ENCODE assay signal across 19 cellular contexts in genomic region chr3:130755666-130756065, GRCh38.
"Had no signal": no experiment of that assay in that cellular context is flagged by ENCODE, and none has a peak within 500 bp of the region (broad histone marks: within the 10 kb centered on the region; RNA-seq: fewer than 3 reads in every experiment).

No MANE protein-coding gene starts in this region.

- ATAC-seq: activated naive CD8-positive, alpha-beta T cell treated with anti-CD3 and anti-CD28 coated beads, Interleukin-2, amount 50 U/mL, for 24 hours; activated T-helper 17 cell treated with anti-CD3 and anti-CD28 coated beads, Interleukin-2, amount 50 U/mL, for 72 hours; effector memory CD8-positive, alpha-beta T cell; lower lobe of right lung; pancreas had no signal

- H3K4me3 ChIP-seq: lower lobe of right lung, pancreas, stomach, thoracic aorta had no signal

- H3K27me3 ChIP-seq: pancreas, stomach had no signal

- H3K36me3 ChIP-seq: lower lobe of right lung, pancreas, stomach, thoracic aorta had no signal

- H3K4me1 Mint-ChIP-seq: activated naive CD8-positive, alpha-beta T cell treated with anti-CD3 and anti-CD28 coated beads, Interleukin-2, amount 50 U/mL, for 24 hours; activated T-helper 17 cell treated with anti-CD3 and anti-CD28 coated beads, Interleukin-2, amount 50 U/mL, for 72 hours; mesothelial cell of epicardium had no signal

- H3K27ac Mint-ChIP-seq: activated naive CD4-positive, alpha-beta T cell treated with anti-CD3 and anti-CD28 coated beads for 36 hours; activated naive CD8-positive, alpha-beta T cell treated with anti-CD3 and anti-CD28 coated beads, Interleukin-2, amount 50 U/mL, for 24 hours; activated T-helper 17 cell treated with anti-CD3 and anti-CD28 coated beads, Interleukin-2, amount 50 U/mL, for 72 hours; effector memory CD8-positive, alpha-beta T cell; mesothelial cell of epicardium had no signal

- DNase-seq: activated CD4-positive, CD25-positive, alpha-beta regulatory T cell treated with anti-CD3 and anti-CD28 coated beads, Interleukin-2, amount 50 U/mL, for 72 hours; activated naive CD4-positive, alpha-beta T cell treated with anti-CD3 and anti-CD28 coated beads for 36 hours; activated naive CD8-positive, alpha-beta T cell treated with anti-CD3 and anti-CD28 coated beads, Interleukin-2, amount 50 U/mL, for 24 hours; activated T-cell treated with anti-CD3 and anti-CD28 coated beads for 4 hours; aorta; dermis blood vessel endothelial cell; effector memory CD8-positive, alpha-beta T cell; erythroblast; kidney glomerular epithelial cell; lower lobe of right lung; pancreas; stimulated activated CD4-positive, alpha-beta T cell treated with anti-CD3 and anti-CD28 coated beads, Interleukin-12 subunit alpha, Interleukin-12 subunit beta, amount 100 ng/mL, for 4 hours; stimulated activated CD4-positive, alpha-beta T cell treated with anti-CD3 and anti-CD28 coated beads, Interleukin-2, amount 100 ng/mL, for 24 hours; stomach had no signal

- H3K27me3 Mint-ChIP-seq: activated naive CD8-positive, alpha-beta T cell treated with anti-CD3 and anti-CD28 coated beads, Interleukin-2, amount 50 U/mL, for 24 hours; activated T-helper 17 cell treated with anti-CD3 and anti-CD28 coated beads, Interleukin-2, amount 50 U/mL, for 72 hours; effector memory CD8-positive, alpha-beta T cell had no signal

- H3K4me3 Mint-ChIP-seq: activated naive CD4-positive, alpha-beta T cell treated with anti-CD3 and anti-CD28 coated beads for 36 hours; activated naive CD8-positive, alpha-beta T cell treated with anti-CD3 and anti-CD28 coated beads, Interleukin-2, amount 50 U/mL, for 24 hours; activated T-helper 17 cell treated with anti-CD3 and anti-CD28 coated beads, Interleukin-2, amount 50 U/mL, for 72 hours; effector memory CD8-positive, alpha-beta T cell; mesothelial cell of epicardium; neural crest cell had no signal

- H3K9me3 Mint-ChIP-seq: activated naive CD4-positive, alpha-beta T cell treated with anti-CD3 and anti-CD28 coated beads for 36 hours; activated naive CD8-positive, alpha-beta T cell treated with anti-CD3 and anti-CD28 coated beads, Interleukin-2, amount 50 U/mL, for 24 hours; activated T-helper 17 cell treated with anti-CD3 and anti-CD28 coated beads, Interleukin-2, amount 50 U/mL, for 72 hours; effector memory CD8-positive, alpha-beta T cell; mesothelial cell of epicardium; neural crest cell had no signal

- FAIRE-seq: pancreas, urothelium cell line had no signal

- H3K36me3 Mint-ChIP-seq: mesothelial cell of epicardium had no signal
